In the genomic region with DNA sequence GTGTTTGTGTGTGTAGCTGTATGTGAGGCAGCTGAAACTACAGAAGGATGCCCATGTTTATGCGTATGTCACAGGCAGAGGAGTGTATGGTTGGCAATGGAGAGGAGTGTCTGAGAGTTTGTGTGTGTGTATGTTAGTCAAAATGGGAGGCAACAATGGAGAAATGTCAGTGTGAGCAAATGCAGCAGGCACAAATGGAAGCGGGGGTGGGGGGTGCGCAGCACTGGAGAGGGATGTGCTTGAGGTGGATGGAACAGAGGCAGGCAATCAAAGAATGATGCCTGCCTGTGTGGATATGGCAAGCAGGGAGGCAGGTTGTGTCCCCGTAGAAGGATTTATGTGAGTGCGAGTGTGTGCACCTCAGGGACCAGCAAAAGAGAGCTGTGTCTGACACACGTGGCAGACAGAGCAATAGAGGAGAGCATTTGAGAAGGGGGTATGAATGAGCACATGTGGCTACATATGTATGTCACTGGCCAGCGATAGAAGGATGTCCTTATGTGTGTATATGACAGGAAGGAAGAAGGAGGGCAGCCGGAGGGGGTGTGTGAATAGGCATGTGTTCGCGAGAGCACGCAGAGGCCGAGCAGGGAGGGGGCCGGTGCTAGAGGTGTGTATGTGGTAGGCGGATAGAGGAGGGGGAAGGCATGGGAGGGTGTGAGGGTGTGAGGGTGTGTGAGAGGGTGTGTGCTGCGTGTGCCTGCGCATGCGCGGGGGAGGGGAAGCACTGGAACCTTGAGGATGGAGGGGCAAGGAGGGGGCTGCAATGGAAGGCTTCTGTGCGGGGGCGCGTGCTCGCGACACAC, we compare ENCODE assay signal across 8 cellular contexts. TPM values are rescaled to one million over a fixed set of nuclear protein-coding genes. Genes with fewer than 3 reads are reported as not detected.
DNase-seq lines count a peak whose midpoint lies in the region; ATAC-seq, FAIRE-seq and TF ChIP-seq lines count a peak whose summit lies in the region.

No MANE protein-coding gene starts in this region.

- no peak overlapping the region for H2BK120ac ChIP-seq in H1 (replicated peaks; ENCODE audit: low read depth, low read length)

- no peaks in the 10 kb centered on the region for H3K23me2 ChIP-seq in H1 (ENCODE audit: low read depth, low read length)

- no peak overlapping the region for H3K23ac ChIP-seq in H1 (ENCODE audit: insufficient read length)

- no peak overlapping the region for H3K14ac ChIP-seq in H1 (ENCODE audit: insufficient read length)

- CTCF ChIA-PET in activated CD4-positive, alpha-beta memory T cell treated with anti-CD3 and anti-CD28 coated beads, Interleukin-2, amount 10 ng/mL, durations not matched to agents 7 days and 5 days (lab: Charles Lee): no interaction called here
- CTCF ChIA-PET in H1 (lab: Charles Lee; ENCODE audit: partially characterized antibody): interaction anchor here (1.2 kb wide), 1 partner anchor 33 kb away, joined by 3 read pairs; no protein-coding TSS in a partner anchor

- H4K91ac ChIP-seq in H1 (replicated peaks; ENCODE audit: insufficient read length, low read length): no peak overlapping the region

- DNase-seq in AG08395 (ENCODE audit: low spot score) (peak; percentile 31), NCI-H146 (lab: John Stamatoyannopoulos, UW) (peak; percentile 54), H1 (ENCODE audit: low read depth in 1 of 2, low spot score in 2 of 2) (no peak), mucosa of descending colon (peak; percentile 29 to 71 (median 47)), H54 (ENCODE audit: insufficient read length, low spot score) (no peak)
- DNase-seq in activated CD4-positive, alpha-beta memory T cell treated with anti-CD3 and anti-CD28 coated beads, Interleukin-2, amount 10 ng/mL, durations not matched to agents 7 days and 5 days: peak; percentile 69
- peak; percentile 1 to 35 for DNase-seq in stimulated activated CD8-positive, alpha-beta memory T cell treated with anti-CD3 and anti-CD28 coated beads, Interleukin-4, amount 100 ng/mL, for 4 hours (ENCODE audit: low read depth in 2 of 2, low spot score in 1 of 2)

- peak overlapping the region; percentile 68 to 75 for H3K4me2 ChIP-seq in H1 (ENCODE audit: insufficient read depth in 1 of 2, low read depth in 2 of 2, low read length in 2 of 2)

- no peak overlapping the region for H2BK20ac ChIP-seq in H1 (ENCODE audit: low read length)

- H3K36me3 ChIP-seq in H1 (ENCODE audit: control insufficient read depth in 2 of 4, insufficient read depth in 4 of 4, low read length in 3 of 4): peaks cover 0 to 22% (median 8%) of the 10 kb centered on the region in 4 experiments; a peak in 7 of 8 replicates
- H3K36me3 ChIP-seq in mucosa of descending colon (ENCODE audit: low read depth): no peaks in the 10 kb centered on the region

- H3K9me3 Mint-ChIP-seq in activated CD4-positive, alpha-beta memory T cell treated with anti-CD3 and anti-CD28 coated beads, Interleukin-2, amount 10 ng/mL, durations not matched to agents 7 days and 5 days: no peaks in the 10 kb centered on the region

- H3K56ac ChIP-seq in H1 (replicated peaks; ENCODE audit: insufficient read length, low read depth, low read length): no peak overlapping the region

- H4K8ac ChIP-seq in H1 (ENCODE audit: extremely low read depth, insufficient read depth, low read length): no peak overlapping the region; the same call in 1 of the 2 replicates

- H3K4me1 ChIP-seq in H1 (replicated peaks in 1 of 4; ENCODE audit: control insufficient read depth in 3 of 4, insufficient read depth in 4 of 4, low read length in 3 of 4) (0 out of 7 replicates have a peak, but pooled peaks cover 0 to 3% (median 2%) of the 10 kb centered on the region in 4 experiments), mucosa of descending colon (ENCODE audit: low read depth) (no peaks in the 10 kb centered on the region)

- H3K27ac Mint-ChIP-seq in activated CD4-positive, alpha-beta memory T cell treated with anti-CD3 and anti-CD28 coated beads, Interleukin-2, amount 10 ng/mL, durations not matched to agents 7 days and 5 days: peak overlapping the region; percentile 65

- no peak for FAIRE-seq in H1 (lab: Jason Lieb, UNC)
- no peak for FAIRE-seq in H54 (lab: Jason Lieb, UNC)

- no peak for TF ChIP-seq RAD21 in H1 (IDR thresholded peaks at IDR 0.05 in 1 of 2, conservative IDR thresholded peaks at IDR 0.05 in 1 of 2; ENCODE audit: low read depth in 2 of 2, low read length in 2 of 2)

- 44% methylated on average over 18 of the region's 23 CpGs; no CpG with 5 or more reads in 1 of the 2 experiments for WGBS in H1 (ENCODE audit: extremely low coverage in 1 of 2, insufficient coverage in 1 of 2, insufficient read length in 1 of 2, insufficient replicate concordance in 2 of 2, low coverage in 1 of 2, low lambda C conversion rate in 2 of 2, missing lambda C conversion rate in 1 of 2), 2 experiments

- TF ChIP-seq CTCF in H1 (IDR thresholded peaks at IDR 0.05; ENCODE audit: control extremely low read depth in 1 of 3, insufficient read depth in 1 of 3, low read depth in 1 of 3, low read length in 3 of 3): no peak
- TF ChIP-seq CTCF in mucosa of descending colon (IDR thresholded peaks at IDR 0.05): no peak

- H3K27me3 ChIP-seq in H1 (replicated peaks in 1 of 4; ENCODE audit: control insufficient read depth in 3 of 4, extremely low read depth in 1 of 4, insufficient read depth in 3 of 4, low read length in 3 of 4): no peaks in the 10 kb centered on the region

- no peak overlapping the region for H4K5ac ChIP-seq in H1 (ENCODE audit: insufficient read length, low read depth, low read length)

- intact Hi-C loops in mucosa of descending colon (cut with DNase I, micrococcal nuclease): no loop called here

- no peak overlapping the region for H3K9ac ChIP-seq in H1 (replicated peaks in 1 of 4; ENCODE audit: extremely low read depth in 1 of 4, low read depth in 3 of 4, low read length in 3 of 4)

- H4K20me1 ChIP-seq in H1 (replicated peaks in 1 of 2; ENCODE audit: control insufficient read depth in 1 of 2, insufficient read depth in 2 of 2, low read length in 2 of 2): peaks cover 2 to 10% of the 10 kb centered on the region in 2 experiments

- TF ChIP-seq POLR2A in H1 (IDR thresholded peaks at IDR 0.05; ENCODE audit: control extremely low read depth in 1 of 2, low read depth in 2 of 2, low read length in 2 of 2): no peak
- TF ChIP-seq POLR2A in H54 (IDR thresholded peaks at IDR 0.05; ENCODE audit: low read depth, low read length): no peak

- no peak overlapping the region for H3K4ac ChIP-seq in H1 (replicated peaks; ENCODE audit: insufficient read length, low read depth, low read length)

- no peak overlapping the region; the same call in 1 of the 2 replicates for H3K18ac ChIP-seq in H1 (ENCODE audit: extremely low read depth, low read length)

- no peak overlapping the region for H2BK5ac ChIP-seq in H1 (ENCODE audit: low read depth, low read length)

- H2BK12ac ChIP-seq in H1 (ENCODE audit: low read depth, low read length): no peak overlapping the region

- peaks cover 30% of the 10 kb centered on the region for H3K4me1 Mint-ChIP-seq in activated CD4-positive, alpha-beta memory T cell treated with anti-CD3 and anti-CD28 coated beads, Interleukin-2, amount 10 ng/mL, durations not matched to agents 7 days and 5 days

- H3K27ac ChIP-seq in H1 (ENCODE audit: low read depth, low read length): no peak overlapping the region

- H3K4me3 ChIP-seq in H1 (ENCODE audit: extremely low read depth in 1 of 4, insufficient read depth in 2 of 4, low read depth in 3 of 4, low read length in 4 of 4) (peak overlapping the region; percentile 66 to 87 (median 78); a peak in 6 of 8 replicates), mucosa of descending colon (no peak overlapping the region)

- 0 out of 2 replicates have a peak overlapping the region, but pooled peaks have one; percentile 39 for H2AK5ac ChIP-seq in H1 (ENCODE audit: low read depth, low read length)

- H3K9me3 ChIP-seq in H1 (ENCODE audit: insufficient read depth in 2 of 2, low read depth in 1 of 2, low read length in 1 of 2) (no peaks in the 10 kb centered on the region), mucosa of descending colon (no peaks in the 10 kb centered on the region)

- H2BK15ac ChIP-seq in H1 (ENCODE audit: low read length): no peak overlapping the region

- no peak for TF ChIP-seq EP300 in H1 (IDR thresholded peaks at IDR 0.05; ENCODE audit: borderline replicate concordance in 1 of 2, low read depth in 2 of 2, low read length in 2 of 2)

- no peak overlapping the region for H2AFZ ChIP-seq in H1 (ENCODE audit: low read length)

- no peaks in the 10 kb centered on the region for H3K79me1 ChIP-seq in H1 (ENCODE audit: low read depth, low read length)

- H3K4me3 Mint-ChIP-seq in activated CD4-positive, alpha-beta memory T cell treated with anti-CD3 and anti-CD28 coated beads, Interleukin-2, amount 10 ng/mL, durations not matched to agents 7 days and 5 days: peak overlapping the region; percentile 78

- peaks cover 17% of the 10 kb centered on the region for H3K36me3 Mint-ChIP-seq in activated CD4-positive, alpha-beta memory T cell treated with anti-CD3 and anti-CD28 coated beads, Interleukin-2, amount 10 ng/mL, durations not matched to agents 7 days and 5 days (ENCODE audit: low read depth)

- H3K79me2 ChIP-seq in H1 (ENCODE audit: control insufficient read depth in 1 of 2, insufficient read depth in 2 of 2, low read length in 2 of 2): peaks cover 0 to 12% of the 10 kb centered on the region in 2 experiments; a peak in 2 of 4 replicates

- no peaks in the 10 kb centered on the region for H3K27me3 Mint-ChIP-seq in activated CD4-positive, alpha-beta memory T cell treated with anti-CD3 and anti-CD28 coated beads, Interleukin-2, amount 10 ng/mL, durations not matched to agents 7 days and 5 days

- POLR2A ChIA-PET in activated CD4-positive, alpha-beta memory T cell treated with anti-CD3 and anti-CD28 coated beads, Interleukin-2, amount 10 ng/mL, durations not matched to agents 7 days and 5 days (lab: Charles Lee): no interaction called here
- POLR2A ChIA-PET in H1 (lab: Charles Lee; ENCODE audit: partially characterized antibody): no interaction called here

- ATAC-seq in GM19372 (IDR thresholded peaks at IDR 0.05; ENCODE audit: low read depth, unreplicated experiment) (peak; percentile 53), mucosa of descending colon (peak; percentile 79)

TF ChIP-seq in H1, 55 proteins besides CTCF, POLR2A, EP300 and RAD21 (continues in another document):
- TF ChIP-seq NRF1 (IDR thresholded peaks at IDR 0.05; ENCODE audit: low read depth, low read length): peak; percentile 57

RNA-seq across cellular contexts. Expression of a gene that starts 1.1 kb away (rescaled TPM):
- 10 to 100 TPM; 15.4 to 19.5 TPM for total RNA-seq in activated CD4-positive, alpha-beta memory T cell treated with anti-CD3 and anti-CD28 coated beads, Interleukin-2, amount 10 ng/mL, durations not matched to agents 7 days and 5 days
- 34.9 and 37.0 TPM in 2 replicates for total RNA-seq in H1 (2021; fragmentation: NEBNext Ultra II Directional; extraction: Animal tissue kit (Norgen Biotek cat#: 25700))
- 25.7 and 26.8 TPM in 2 replicates for polyA plus RNA-seq in H1 (2011; rRNA removed)
- polyA plus RNA-seq in H1 (2011; cell fraction: cytosol; rRNA removed): 33.0 TPM
- polyA plus RNA-seq in H1 (2011; cell fraction: nucleus; rRNA removed): 28.4 TPM
- 39.6 to 41.5 TPM (median 40.5 TPM) in 4 replicates for polyA plus RNA-seq in H1 (2012, experiment 1 of 2)
- polyA plus RNA-seq in H1 (2012, experiment 2 of 2): 18.2 TPM
- 39.3 TPM for polyA plus RNA-seq in H1 (2013, experiment 1 of 2)
- polyA plus RNA-seq in H1 (2013, experiment 2 of 2): 40.0 TPM
- 34.9 and 41.8 TPM in 2 replicates for polyA minus RNA-seq in H1 (2011; rRNA and poly(A)+ RNA removed)
- polyA minus RNA-seq in H1 (2011; cell fraction: cytosol; rRNA and poly(A)+ RNA removed): 12.9 TPM
- polyA minus RNA-seq in H1 (2011; cell fraction: nucleus; rRNA and poly(A)+ RNA removed): 9.8 TPM
- 10 to 100 TPM in 1 of 3 donors, 1 to 10 TPM in 2; 4.4 to 18.8 (median 5.2) TPM for total RNA-seq in mucosa of descending colon

Comparison
In these comparisons a context has a peak if more than half of its experiments do, and no peak if none do; other contexts are left out.
1. DNase-seq: peak in AG08395 (single experiment), NCI-H146 (single experiment), activated CD4-positive, alpha-beta memory T cell treated with anti-CD3 and anti-CD28 coated beads, Interleukin-2, amount 10 ng/mL, durations not matched to agents 7 days and 5 days (single experiment), mucosa of descending colon (3 of 3) and stimulated activated CD8-positive, alpha-beta memory T cell treated with anti-CD3 and anti-CD28 coated beads, Interleukin-4, amount 100 ng/mL, for 4 hours (2 of 2); none in H1 (0 of 2) and H54 (single experiment).